Comparison of ENCODE assay signal across 23 cellular contexts in the genomic region with DNA sequence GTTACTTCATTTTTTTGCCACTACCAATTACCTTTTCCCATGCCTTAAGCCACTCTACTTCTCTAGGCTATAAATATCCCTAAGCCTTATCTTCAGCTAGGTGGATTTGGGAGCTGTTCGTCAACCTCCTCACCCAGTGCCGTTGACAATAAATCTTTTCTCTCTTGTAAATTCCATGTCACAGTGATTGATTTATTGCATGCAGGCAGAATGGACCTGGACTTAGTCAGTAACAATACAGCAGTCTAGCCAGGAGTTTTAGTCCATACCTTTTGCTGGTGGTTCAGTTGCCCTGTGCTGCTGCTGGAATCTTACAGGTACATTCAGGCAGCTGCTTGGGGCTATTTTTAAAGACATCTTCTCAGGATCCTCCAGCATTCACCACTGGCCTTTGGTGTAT.
"Had no signal": no experiment of that assay in that cellular context is flagged by ENCODE, and none has a peak within 500 bp of the region (broad histone marks: within the 10 kb centered on the region; RNA-seq: fewer than 3 reads in every experiment).

No MANE protein-coding gene starts in this region.

- H3K9me3 ChIP-seq: colonic mucosa, gastrocnemius medialis, lower lobe of right lung had no signal

- ATAC-seq: effector memory CD8-positive, alpha-beta T cell; esophagus mucosa; gastrocnemius medialis; heart right ventricle; left cardiac atrium; left ventricle myocardium superior; lower lobe of right lung; naive thymus-derived CD4-positive, alpha-beta T cell had no signal

- H3K4me3 ChIP-seq: colonic mucosa, esophagus squamous epithelium, gastrocnemius medialis, heart right ventricle, lower lobe of right lung had no signal

- DNase-seq: colonic mucosa; cortex of kidney; effector CD8-positive, alpha-beta T cell; effector memory CD8-positive, alpha-beta T cell; endodermal cell; erythroblast; esophagus squamous epithelium; foreskin fibroblast; foreskin melanocyte; gastrocnemius medialis; glutamatergic neuron; head of caudate nucleus; heart right ventricle; hypothalamus; immature natural killer cell; left cardiac atrium; left ventricle myocardium superior; lower lobe of right lung; mesendoderm; midbrain; naive thymus-derived CD4-positive, alpha-beta T cell had no signal

- H3K36me3 ChIP-seq: colonic mucosa, esophagus squamous epithelium, gastrocnemius medialis, heart right ventricle, lower lobe of right lung had no signal

- H3K4me1 ChIP-seq: colonic mucosa, esophagus squamous epithelium, gastrocnemius medialis, heart right ventricle, lower lobe of right lung had no signal

- H3K27me3 ChIP-seq: colonic mucosa, esophagus squamous epithelium, gastrocnemius medialis, heart right ventricle had no signal

- H3K27ac ChIP-seq: colonic mucosa, epithelial cell of prostate, esophagus squamous epithelium, gastrocnemius medialis, heart right ventricle, lower lobe of right lung had no signal
